Comparison of ENCODE assay signal across 9 cellular contexts in the genomic region with DNA sequence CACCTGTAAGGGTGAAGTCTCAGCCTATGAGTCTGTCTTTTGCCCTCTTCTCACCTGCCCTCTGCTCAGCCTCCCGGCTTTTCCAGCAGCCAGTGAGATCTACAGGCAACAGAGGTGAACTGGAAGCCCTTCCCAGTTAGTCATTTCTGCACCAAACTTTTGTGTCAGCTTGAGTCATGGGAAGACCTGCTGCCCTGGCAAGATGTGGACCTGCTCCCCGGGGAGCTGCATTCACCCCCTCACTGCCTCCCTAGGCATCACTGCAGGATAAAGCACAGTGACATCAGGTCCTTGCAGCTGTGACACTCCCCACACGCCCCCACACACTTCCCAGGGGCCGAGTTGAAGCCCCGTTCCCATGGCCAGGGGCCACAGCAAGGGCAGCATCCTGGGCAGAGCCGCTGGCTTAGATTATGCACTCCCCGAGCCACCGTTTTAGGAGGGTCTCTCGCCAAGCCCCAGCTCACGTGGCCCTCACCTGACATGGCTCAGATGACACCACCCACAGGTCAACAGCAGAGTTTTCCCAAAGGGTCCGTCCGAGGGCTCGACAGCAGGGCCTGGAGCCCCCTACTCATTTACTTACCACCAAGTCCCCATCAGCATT. TPM values are rescaled to one million over a fixed set of nuclear protein-coding genes. Genes with fewer than 3 reads are reported as not detected.
DNase-seq lines count a peak whose midpoint lies in the region; ATAC-seq and TF ChIP-seq lines count a peak whose summit lies in the region.
"Had no signal": no experiment of that assay in that cellular context is flagged by ENCODE, and none has a peak within 500 bp of the region (broad histone marks: within the 10 kb centered on the region; RNA-seq: fewer than 3 reads in every experiment).

No MANE protein-coding gene starts in this region.

- H3K27ac ChIP-seq in brain microvascular endothelial cell (no peak overlapping the region), thoracic aorta (peak overlapping the region; percentile 60 to 80)

- H3K36me3 ChIP-seq in brain microvascular endothelial cell (replicated peaks) (no peaks in the 10 kb centered on the region), thoracic aorta (no peaks in the 10 kb centered on the region)

- H3K27me3 ChIP-seq in brain microvascular endothelial cell (replicated peaks) = no peaks in the 10 kb centered on the region
- no peaks in the 10 kb centered on the region for H3K27me3 ChIP-seq in thoracic aorta (replicated peaks; ENCODE audit: insufficient read depth)

- peaks cover 21 to 40% of the 10 kb centered on the region in 2 donors for H3K4me1 ChIP-seq in thoracic aorta (ENCODE audit: control insufficient read depth in 1 of 2, low read depth in 2 of 2)

- TF ChIP-seq CTCF in brain microvascular endothelial cell (IDR thresholded peaks at IDR 0.05; ENCODE audit: low read depth, low read length, missing control alignments) (no peak), thoracic aorta (IDR thresholded peaks at IDR 0.05) (no peak), GM13977 (IDR thresholded peaks at IDR 0.05; ENCODE audit: extremely low read depth, insufficient read depth, missing control alignments) (no peak)

- in situ Hi-C loops in brain microvascular endothelial cell (cut with HindIII; ENCODE audit: low pct_ligation_motif_present, low sequenced_read_pairs) (no loop called here), GM13977 (cut with MboI; ENCODE audit: low pct_unique_long_range_greater_than_20kb, low sequenced_read_pairs, unreplicated experiment) (no loop called here)

- H3K4me3 ChIP-seq in brain microvascular endothelial cell (ENCODE audit: low read depth, low read length) = no peak overlapping the region
- peak overlapping the region; percentile 51 for H3K4me3 ChIP-seq in thoracic aorta

- no peaks in the 10 kb centered on the region for H3K9me3 ChIP-seq in thoracic aorta

- ATAC-seq in thoracic aorta (ENCODE audit: insufficient number of reproducible peaks, low FRiP score, low read depth) (no peak), HG03139 (IDR thresholded peaks at IDR 0.05; ENCODE audit: unreplicated experiment) (no peak), GM18867 (IDR thresholded peaks at IDR 0.05; ENCODE audit: unreplicated experiment) (no peak)

- DNase-seq in HPDE6-E6E7 (ENCODE audit: extremely low spot score) (peak; percentile 72), brain microvascular endothelial cell (peak; percentile 66), kidney tubule cell (ENCODE audit: low spot score) (peak; percentile 87), thoracic aorta (ENCODE audit: low spot score) (no peak), NCI-H2029 (lab: John Stamatoyannopoulos, UW) (no peak), GM13977 (ENCODE audit: low spot score) (no peak)
- DNase-seq: DMS153 had no signal

RNA-seq across cellular contexts. Expression of a gene that starts 6.5 kb away (rescaled TPM):
- 100 to 1,000 TPM; 159 to 200 TPM for total RNA-seq in thoracic aorta

Comparison
In these comparisons a context has a peak if more than half of its experiments do, and no peak if none do; other contexts are left out.
1. DNase-seq: peak in HPDE6-E6E7 (single experiment), brain microvascular endothelial cell (single experiment) and kidney tubule cell (single experiment); none in thoracic aorta (single experiment), NCI-H2029 (single experiment) and GM13977 (single experiment).